Comparison of ENCODE assay signal across 1 cellular context in the genomic region with DNA sequence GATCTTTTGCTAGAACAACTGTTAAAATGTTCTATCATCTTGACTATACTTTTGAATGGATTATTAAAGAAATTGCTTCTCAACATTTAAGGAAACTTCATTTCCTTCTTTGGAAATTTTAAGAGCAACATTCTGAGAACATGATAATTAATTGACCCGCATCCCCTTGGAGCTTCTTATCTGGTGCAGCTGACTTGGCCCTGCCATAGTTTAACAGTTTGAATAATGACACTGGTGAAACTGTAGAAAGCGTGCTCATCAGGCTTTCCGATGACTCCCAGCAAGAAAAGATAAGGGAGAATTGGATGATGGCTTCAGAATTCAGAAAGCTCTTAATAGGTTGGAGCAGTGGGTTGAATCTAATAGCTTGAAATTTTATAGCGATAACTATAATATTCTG.
TF ChIP-seq lines count a peak whose summit lies in the region.

No MANE protein-coding gene starts in this region.

TF ChIP-seq in K562, 482 proteins besides CTCF, POLR2A, EP300 and RAD21 (continued from another document and continues in another):
- TF ChIP-seq, protein P1, sequence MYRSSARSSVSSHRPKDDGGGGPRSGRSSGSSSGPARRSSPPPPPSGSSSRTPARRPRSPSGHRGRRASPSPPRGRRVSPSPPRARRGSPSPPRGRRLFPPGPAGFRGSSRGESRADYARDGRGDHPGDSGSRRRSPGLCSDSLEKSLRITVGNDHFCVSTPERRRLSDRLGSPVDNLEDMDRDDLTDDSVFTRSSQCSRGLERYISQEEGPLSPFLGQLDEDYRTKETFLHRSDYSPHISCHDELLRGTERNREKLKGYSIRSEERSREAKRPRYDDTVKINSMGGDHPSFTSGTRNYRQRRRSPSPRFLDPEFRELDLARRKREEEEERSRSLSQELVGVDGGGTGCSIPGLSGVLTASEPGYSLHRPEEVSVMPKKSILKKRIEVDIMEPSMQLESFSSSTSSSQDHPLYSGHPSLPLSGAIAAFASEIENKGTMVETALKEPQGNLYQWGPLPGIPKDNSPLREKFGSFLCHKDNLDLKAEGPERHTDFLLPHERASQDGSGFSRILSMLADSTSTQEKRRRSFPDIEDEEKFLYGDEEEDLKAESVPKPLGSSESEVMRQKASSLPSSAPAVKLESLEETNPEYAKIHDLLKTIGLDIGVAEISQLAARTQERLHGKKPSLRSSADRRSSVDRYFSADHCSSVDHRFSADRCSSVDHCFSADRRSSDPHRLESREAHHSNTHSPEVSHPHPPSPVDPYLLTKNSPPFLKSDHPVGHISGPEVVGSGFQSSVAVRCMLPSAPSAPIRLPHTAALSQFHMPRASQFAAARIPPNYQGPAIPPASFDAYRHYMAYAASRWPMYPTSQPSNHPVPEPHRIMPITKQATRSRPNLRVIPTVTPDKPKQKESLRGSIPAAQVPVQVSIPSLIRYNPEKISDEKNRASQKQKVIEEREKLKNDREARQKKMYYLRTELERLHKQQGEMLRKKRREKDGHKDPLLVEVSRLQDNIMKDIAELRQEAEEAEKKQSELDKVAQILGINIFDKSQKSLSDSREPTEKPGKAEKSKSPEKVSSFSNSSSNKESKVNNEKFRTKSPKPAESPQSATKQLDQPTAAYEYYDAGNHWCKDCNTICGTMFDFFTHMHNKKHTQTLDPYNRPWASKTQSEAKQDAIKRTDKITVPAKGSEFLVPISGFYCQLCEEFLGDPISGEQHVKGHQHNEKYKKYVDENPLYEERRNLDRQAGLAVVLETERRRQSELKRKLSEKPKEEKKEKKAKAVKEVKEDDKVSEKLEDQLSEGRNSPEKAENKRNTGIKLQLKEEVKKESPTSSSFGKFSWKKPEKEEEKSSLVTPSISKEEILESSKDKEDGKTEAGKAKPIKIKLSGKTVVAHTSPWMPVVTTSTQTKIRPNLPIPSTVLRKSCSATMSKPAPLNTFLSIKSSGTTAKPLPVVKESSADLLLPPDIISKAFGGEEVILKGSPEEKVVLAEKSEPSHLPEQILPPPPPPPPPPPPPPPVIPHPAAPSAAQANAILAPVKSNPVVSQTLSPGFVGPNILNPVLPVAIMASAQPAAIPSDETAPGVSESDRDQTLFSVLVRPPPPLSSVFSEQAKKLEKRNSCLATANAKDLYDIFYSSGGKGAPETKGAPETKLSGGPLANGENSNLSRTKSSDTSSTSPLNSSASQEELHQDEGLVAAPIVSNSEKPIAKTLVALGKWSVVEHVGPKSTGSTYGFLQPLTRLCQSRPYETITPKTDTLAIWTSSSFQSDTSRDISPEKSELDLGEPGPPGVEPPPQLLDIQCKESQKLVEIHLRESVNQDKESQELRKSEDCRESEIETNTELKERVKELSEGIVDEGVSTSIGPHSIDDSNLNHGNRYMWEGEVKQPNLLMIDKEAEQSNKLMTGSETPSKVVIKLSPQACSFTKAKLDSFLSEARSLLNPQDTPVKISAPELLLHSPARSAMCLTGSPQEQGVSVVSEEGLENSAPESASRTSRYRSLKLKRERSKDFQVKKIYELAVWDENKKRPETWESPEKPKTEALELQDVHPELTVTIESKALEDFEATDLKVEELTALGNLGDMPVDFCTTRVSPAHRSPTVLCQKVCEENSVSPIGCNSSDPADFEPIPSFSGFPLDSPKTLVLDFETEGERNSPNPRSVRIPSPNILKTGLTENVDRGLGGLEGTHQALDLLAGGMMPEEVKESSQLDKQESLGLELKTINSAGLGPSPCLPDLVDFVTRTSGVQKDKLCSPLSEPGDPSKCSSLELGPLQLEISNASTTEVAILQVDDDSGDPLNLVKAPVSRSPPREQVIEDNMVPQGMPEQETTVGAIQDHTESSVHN (IDR thresholded peaks at IDR 0.05; ENCODE audit: borderline replicate concordance in 1 of 2, low read depth in 1 of 2): peak in 1 of 2 experiments; percentile 68; a peak in 2 of 4 replicates
- no peak for TF ChIP-seq ZNF239 (CRISPR knock-in tag; IDR thresholded peaks at IDR 0.05)
- TF ChIP-seq, protein P2, sequence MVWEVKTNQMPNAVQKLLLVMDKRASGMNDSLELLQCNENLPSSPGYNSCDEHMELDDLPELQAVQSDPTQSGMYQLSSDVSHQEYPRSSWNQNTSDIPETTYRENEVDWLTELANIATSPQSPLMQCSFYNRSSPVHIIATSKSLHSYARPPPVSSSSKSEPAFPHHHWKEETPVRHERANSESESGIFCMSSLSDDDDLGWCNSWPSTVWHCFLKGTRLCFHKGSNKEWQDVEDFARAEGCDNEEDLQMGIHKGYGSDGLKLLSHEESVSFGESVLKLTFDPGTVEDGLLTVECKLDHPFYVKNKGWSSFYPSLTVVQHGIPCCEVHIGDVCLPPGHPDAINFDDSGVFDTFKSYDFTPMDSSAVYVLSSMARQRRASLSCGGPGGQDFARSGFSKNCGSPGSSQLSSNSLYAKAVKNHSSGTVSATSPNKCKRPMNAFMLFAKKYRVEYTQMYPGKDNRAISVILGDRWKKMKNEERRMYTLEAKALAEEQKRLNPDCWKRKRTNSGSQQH (CRISPR knock-in tag; IDR thresholded peaks at IDR 0.05): no peak
- TF ChIP-seq GTF3C2 (IDR thresholded peaks at IDR 0.05; ENCODE audit: borderline replicate concordance, extremely low read depth, insufficient read length): no peak
- TF ChIP-seq ID3 (CRISPR knock-in tag; IDR thresholded peaks at IDR 0.05): no peak
- no peak for TF ChIP-seq ID3 (tag; IDR thresholded peaks at IDR 0.05)
- TF ChIP-seq IRF2 (CRISPR knock-in tag; IDR thresholded peaks at IDR 0.05): no peak
- TF ChIP-seq PPARD (CRISPR knock-in tag; IDR thresholded peaks at IDR 0.05): no peak
- peak; percentile 60 for TF ChIP-seq L3MBTL2 (IDR thresholded peaks at IDR 0.05)
- no peak for TF ChIP-seq ZFP1 (CRISPR knock-in tag; IDR thresholded peaks at IDR 0.05)
- TF ChIP-seq ZNF644 (tag; IDR thresholded peaks at IDR 0.05; ENCODE audit: low read depth): 0 out of 2 replicates have a peak, but pooled peaks have one; percentile 44
- no peak for TF ChIP-seq CREB1 (IDR thresholded peaks at IDR 0.05)
- TF ChIP-seq CREB1 (CRISPR knock-in tag; IDR thresholded peaks at IDR 0.05): no peak
- TF ChIP-seq PHB (CRISPR knock-in tag; IDR thresholded peaks at IDR 0.05): no peak
- peak; percentile 75 for TF ChIP-seq RNF2 (IDR thresholded peaks at IDR 0.05)
- no peak for TF ChIP-seq GTF2F1 (IDR thresholded peaks at IDR 0.05; ENCODE audit: low read depth, low read length)
- TF ChIP-seq HNRNPUL1 (IDR thresholded peaks at IDR 0.05; ENCODE audit: low read length): no peak
- no peak for TF ChIP-seq KLF10 (CRISPR knock-in tag; IDR thresholded peaks at IDR 0.05)
- TF ChIP-seq ZNF436 (CRISPR knock-in tag; IDR thresholded peaks at IDR 0.05): no peak
- no peak for TF ChIP-seq ZC3H11A (IDR thresholded peaks at IDR 0.05; ENCODE audit: low read depth, low read length)
- TF ChIP-seq ILF3 (IDR thresholded peaks at IDR 0.05; ENCODE audit: borderline replicate concordance): no peak
- no peak for TF ChIP-seq BMI1 (IDR thresholded peaks at IDR 0.05; ENCODE audit: low read length)
- TF ChIP-seq CHD7 (IDR thresholded peaks at IDR 0.05; ENCODE audit: low read depth, low read length): no peak
- TF ChIP-seq DPF2 (IDR thresholded peaks at IDR 0.05): peak; percentile 94
- TF ChIP-seq ZNF398 (CRISPR knock-in tag; IDR thresholded peaks at IDR 0.05): no peak
